In the genomic region with DNA sequence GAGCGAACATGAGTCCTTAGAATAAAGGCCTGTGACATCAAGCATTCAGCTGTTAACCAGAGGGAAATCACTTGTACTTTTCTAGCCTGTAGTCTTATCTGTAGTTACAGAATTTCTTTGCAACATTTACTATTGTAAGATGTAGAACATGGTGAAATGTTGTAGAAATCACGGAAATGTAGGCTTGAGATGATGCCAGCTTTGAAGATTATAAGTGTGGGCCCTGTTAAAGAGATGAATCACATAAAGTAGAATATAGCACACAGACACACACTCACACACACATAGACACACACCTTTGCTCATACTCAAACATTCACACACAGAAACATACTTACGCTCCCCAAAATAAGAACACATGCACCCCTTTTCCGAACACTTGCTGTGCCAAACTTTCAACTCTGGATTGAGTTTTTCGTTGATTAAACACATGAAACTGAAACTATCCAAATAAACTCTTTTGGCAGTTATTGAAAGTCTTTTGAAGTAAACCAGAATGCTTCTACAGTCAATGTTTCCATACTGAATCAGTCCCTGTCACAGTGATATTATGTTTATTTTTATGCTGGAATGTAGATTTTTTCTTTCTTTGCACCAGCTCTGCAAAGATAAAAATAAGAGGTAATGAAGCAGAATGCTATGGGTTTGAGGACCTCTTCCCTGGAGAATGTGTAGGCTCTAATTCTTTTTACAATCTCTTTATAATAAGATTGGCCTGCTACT, we compare ENCODE assay signal across 3 cellular contexts.
TF ChIP-seq lines count a peak whose summit lies in the region.

No MANE protein-coding gene starts in this region.

TF ChIP-seq in SK-N-SH, 30 proteins besides CTCF, POLR2A, EP300 and RAD21 (continued from another document):
- TF ChIP-seq PBX3 (IDR thresholded peaks at IDR 0.05) (0 out of 2 replicates have a peak, but pooled peaks have one; percentile 19), TAF1 (IDR thresholded peaks at IDR 0.05; ENCODE audit: borderline replicate concordance, low read depth, low read length) (no peak), TCF12 (IDR thresholded peaks at IDR 0.05) (peak; percentile 55; the same call in 1 of the 2 replicates)

TF ChIP-seq in SK-N-SH treated with all-trans-retinoic acid at 6 μM for 48 hours, 23 proteins besides CTCF, POLR2A, EP300 and RAD21 (continued from another document):
- TF ChIP-seq TOX (CRISPR knock-in tag; IDR thresholded peaks at IDR 0.05; ENCODE audit: borderline replicate concordance) (no peak), ZC3H10 (CRISPR knock-in tag; IDR thresholded peaks at IDR 0.05) (no peak), BACH2 (CRISPR knock-in tag; IDR thresholded peaks at IDR 0.05; ENCODE audit: borderline replicate concordance) (no peak), CSDC2 (CRISPR knock-in tag; IDR thresholded peaks at IDR 0.05) (no peak), CSRNP3 (CRISPR knock-in tag; IDR thresholded peaks at IDR 0.05) (no peak), ESRRG (CRISPR knock-in tag; IDR thresholded peaks at IDR 0.05) (no peak)

TF ChIP-seq in K562, 482 proteins besides CTCF, POLR2A, EP300 and RAD21 (continued from another document):
- TF ChIP-seq, protein P1, sequence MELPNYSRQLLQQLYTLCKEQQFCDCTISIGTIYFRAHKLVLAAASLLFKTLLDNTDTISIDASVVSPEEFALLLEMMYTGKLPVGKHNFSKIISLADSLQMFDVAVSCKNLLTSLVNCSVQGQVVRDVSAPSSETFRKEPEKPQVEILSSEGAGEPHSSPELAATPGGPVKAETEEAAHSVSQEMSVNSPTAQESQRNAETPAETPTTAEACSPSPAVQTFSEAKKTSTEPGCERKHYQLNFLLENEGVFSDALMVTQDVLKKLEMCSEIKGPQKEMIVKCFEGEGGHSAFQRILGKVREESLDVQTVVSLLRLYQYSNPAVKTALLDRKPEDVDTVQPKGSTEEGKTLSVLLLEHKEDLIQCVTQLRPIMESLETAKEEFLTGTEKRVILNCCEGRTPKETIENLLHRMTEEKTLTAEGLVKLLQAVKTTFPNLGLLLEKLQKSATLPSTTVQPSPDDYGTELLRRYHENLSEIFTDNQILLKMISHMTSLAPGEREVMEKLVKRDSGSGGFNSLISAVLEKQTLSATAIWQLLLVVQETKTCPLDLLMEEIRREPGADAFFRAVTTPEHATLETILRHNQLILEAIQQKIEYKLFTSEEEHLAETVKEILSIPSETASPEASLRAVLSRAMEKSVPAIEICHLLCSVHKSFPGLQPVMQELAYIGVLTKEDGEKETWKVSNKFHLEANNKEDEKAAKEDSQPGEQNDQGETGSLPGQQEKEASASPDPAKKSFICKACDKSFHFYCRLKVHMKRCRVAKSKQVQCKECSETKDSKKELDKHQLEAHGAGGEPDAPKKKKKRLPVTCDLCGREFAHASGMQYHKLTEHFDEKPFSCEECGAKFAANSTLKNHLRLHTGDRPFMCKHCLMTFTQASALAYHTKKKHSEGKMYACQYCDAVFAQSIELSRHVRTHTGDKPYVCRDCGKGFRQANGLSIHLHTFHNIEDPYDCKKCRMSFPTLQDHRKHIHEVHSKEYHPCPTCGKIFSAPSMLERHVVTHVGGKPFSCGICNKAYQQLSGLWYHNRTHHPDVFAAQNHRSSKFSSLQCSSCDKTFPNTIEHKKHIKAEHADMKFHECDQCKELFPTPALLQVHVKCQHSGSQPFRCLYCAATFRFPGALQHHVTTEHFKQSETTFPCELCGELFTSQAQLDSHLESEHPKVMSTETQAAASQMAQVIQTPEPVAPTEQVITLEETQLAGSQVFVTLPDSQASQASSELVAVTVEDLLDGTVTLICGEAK (IDR thresholded peaks at IDR 0.05) = no peak
- TF ChIP-seq, protein P1 (CRISPR knock-in tag; IDR thresholded peaks at IDR 0.05) = no peak
- TF ChIP-seq POLR2H (tag; IDR thresholded peaks at IDR 0.05; ENCODE audit: low read depth) = no peak
- TF ChIP-seq DIDO1 (tag; IDR thresholded peaks at IDR 0.05; ENCODE audit: low read depth) = no peak
- TF ChIP-seq, protein P2, sequence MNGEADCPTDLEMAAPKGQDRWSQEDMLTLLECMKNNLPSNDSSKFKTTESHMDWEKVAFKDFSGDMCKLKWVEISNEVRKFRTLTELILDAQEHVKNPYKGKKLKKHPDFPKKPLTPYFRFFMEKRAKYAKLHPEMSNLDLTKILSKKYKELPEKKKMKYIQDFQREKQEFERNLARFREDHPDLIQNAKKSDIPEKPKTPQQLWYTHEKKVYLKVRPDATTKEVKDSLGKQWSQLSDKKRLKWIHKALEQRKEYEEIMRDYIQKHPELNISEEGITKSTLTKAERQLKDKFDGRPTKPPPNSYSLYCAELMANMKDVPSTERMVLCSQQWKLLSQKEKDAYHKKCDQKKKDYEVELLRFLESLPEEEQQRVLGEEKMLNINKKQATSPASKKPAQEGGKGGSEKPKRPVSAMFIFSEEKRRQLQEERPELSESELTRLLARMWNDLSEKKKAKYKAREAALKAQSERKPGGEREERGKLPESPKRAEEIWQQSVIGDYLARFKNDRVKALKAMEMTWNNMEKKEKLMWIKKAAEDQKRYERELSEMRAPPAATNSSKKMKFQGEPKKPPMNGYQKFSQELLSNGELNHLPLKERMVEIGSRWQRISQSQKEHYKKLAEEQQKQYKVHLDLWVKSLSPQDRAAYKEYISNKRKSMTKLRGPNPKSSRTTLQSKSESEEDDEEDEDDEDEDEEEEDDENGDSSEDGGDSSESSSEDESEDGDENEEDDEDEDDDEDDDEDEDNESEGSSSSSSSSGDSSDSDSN (IDR thresholded peaks at IDR 0.05; ENCODE audit: borderline replicate concordance in 1 of 2, low read depth in 2 of 2, low read length in 2 of 2) = no peak
- TF ChIP-seq NFE2L1 (tag; IDR thresholded peaks at IDR 0.05; ENCODE audit: borderline replicate concordance, low read depth) = no peak
- TF ChIP-seq HINFP (tag; conservative IDR thresholded peaks at IDR 0.05; ENCODE audit: low read depth) = no peak
- TF ChIP-seq NRF1 (conservative IDR thresholded peaks at IDR 0.05 in 1 of 2, IDR thresholded peaks at IDR 0.05 in 1 of 2) = no peak
- TF ChIP-seq TBP (optimal IDR thresholded peaks at IDR 0.05; ENCODE audit: low read depth, low read length) = no peak
- TF ChIP-seq, protein P3, sequence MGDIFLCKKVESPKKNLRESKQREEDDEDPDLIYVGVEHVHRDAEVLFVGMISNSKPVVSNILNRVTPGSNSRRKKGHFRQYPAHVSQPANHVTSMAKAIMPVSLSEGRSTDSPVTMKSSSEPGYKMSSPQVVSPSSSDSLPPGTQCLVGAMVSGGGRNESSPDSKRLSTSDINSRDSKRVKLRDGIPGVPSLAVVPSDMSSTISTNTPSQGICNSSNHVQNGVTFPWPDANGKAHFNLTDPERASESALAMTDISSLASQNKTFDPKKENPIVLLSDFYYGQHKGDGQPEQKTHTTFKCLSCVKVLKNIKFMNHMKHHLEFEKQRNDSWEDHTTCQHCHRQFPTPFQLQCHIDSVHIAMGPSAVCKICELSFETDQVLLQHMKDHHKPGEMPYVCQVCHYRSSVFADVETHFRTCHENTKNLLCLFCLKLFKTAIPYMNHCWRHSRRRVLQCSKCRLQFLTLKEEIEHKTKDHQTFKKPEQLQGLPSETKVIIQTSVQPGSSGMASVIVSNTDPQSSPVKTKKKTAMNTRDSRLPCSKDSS (IDR thresholded peaks at IDR 0.05; ENCODE audit: low read depth, partially characterized antibody) = no peak
- no peak for TF ChIP-seq ZNF175 (CRISPR knock-in tag; IDR thresholded peaks at IDR 0.05; ENCODE audit: low read depth)
- no peak for TF ChIP-seq PML (IDR thresholded peaks at IDR 0.05; ENCODE audit: low read length)
- no peak for TF ChIP-seq ID3 (CRISPR knock-in tag; IDR thresholded peaks at IDR 0.05)
- TF ChIP-seq ID3 (tag; IDR thresholded peaks at IDR 0.05) = no peak
- no peak for TF ChIP-seq CREB3L1 (IDR thresholded peaks at IDR 0.05; ENCODE audit: borderline replicate concordance, low read depth)
TF ChIP-seq in K562: peak in this region for 0.
